ENCODE assay signal across 18 cellular contexts in genomic region chr11:121081320-121081719, GRCh38. TPM values are rescaled to one million over a fixed set of nuclear protein-coding genes. Genes with fewer than 3 reads are reported as not detected.
DNase-seq lines count a peak whose midpoint lies in the region; ATAC-seq, FAIRE-seq and TF ChIP-seq lines count a peak whose summit lies in the region.
"Had no signal": no experiment of that assay in that cellular context is flagged by ENCODE, and none has a peak within 500 bp of the region (broad histone marks: within the 10 kb centered on the region; RNA-seq: fewer than 3 reads in every experiment).

No MANE protein-coding gene starts in this region.

- H2BK20ac ChIP-seq in IMR-90 (ENCODE audit: low read depth, low read length): no peak overlapping the region
- H2BK20ac ChIP-seq in H1 (ENCODE audit: low read length): no peak overlapping the region

- intact Hi-C loops in IMR-90 (cut with micrococcal nuclease): no loop called here

- H3K56ac ChIP-seq in IMR-90 (ENCODE audit: extremely low read depth, insufficient read depth, low read length) (no peak overlapping the region), H1 (replicated peaks; ENCODE audit: insufficient read length, low read depth, low read length) (no peak overlapping the region)

- in situ Hi-C loops in IMR-90 (cut with MboI; ENCODE audit: low sequenced_read_pairs): no loop called here

- H3K4ac ChIP-seq in IMR-90 (ENCODE audit: low read depth, low read length): no peak overlapping the region
- no peak overlapping the region for H3K4ac ChIP-seq in H1 (replicated peaks; ENCODE audit: insufficient read length, low read depth, low read length)

- H4K91ac ChIP-seq in IMR-90 (ENCODE audit: insufficient read depth, low read depth, low read length): no peak overlapping the region
- no peak overlapping the region for H4K91ac ChIP-seq in H1 (replicated peaks; ENCODE audit: insufficient read length, low read length)

- H2AK5ac ChIP-seq in IMR-90 (ENCODE audit: low read depth, low read length) (no peak overlapping the region), H1 (ENCODE audit: low read depth, low read length) (no peak overlapping the region)

- CTCF ChIA-PET in A549 (lab: Yijun Ruan, JAX) (no interaction called here), IMR-90 (lab: Yijun Ruan, JAX) (no interaction called here), H1 (lab: Charles Lee; ENCODE audit: partially characterized antibody) (interaction anchor here (1.6 to 2.2 kb wide), 3 partner anchors 17 to 24 kb away, joined by 4 to 8 read pairs (median 5); no protein-coding TSS in a partner anchor)

- H2AFZ ChIP-seq in IMR-90 (replicated peaks; ENCODE audit: low read length, poor library complexity) (no peak overlapping the region), H1 (ENCODE audit: low read length) (no peak overlapping the region)

- no peak overlapping the region for H2AK9ac ChIP-seq in IMR-90 (replicated peaks; ENCODE audit: low read depth, low read length, poor library complexity)

- no peaks in the 10 kb centered on the region; the same call in 1 of the 2 replicates for H3K23me2 ChIP-seq in H1 (ENCODE audit: low read depth, low read length)

- H3K9ac ChIP-seq in IMR-90 (ENCODE audit: low read depth, low read length) (no peak overlapping the region), H1 (replicated peaks in 1 of 4; ENCODE audit: extremely low read depth in 1 of 4, low read depth in 3 of 4, low read length in 3 of 4) (no peak overlapping the region)
- H3K9ac ChIP-seq: BLaER1 treated with 17β-estradiol and CSF1 and Interleukin-3, amounts not matched to agents 10 nM and 100 nM had no signal

- no peak overlapping the region for H3K18ac ChIP-seq in IMR-90 (ENCODE audit: low read depth, low read length)
- H3K18ac ChIP-seq in H1 (ENCODE audit: extremely low read depth, low read length): no peak overlapping the region

- dilution Hi-C loops in IMR-90 (cut with HindIII; ENCODE audit: low sequenced_read_pairs, unreplicated experiment): no loop called here

- H3K4me2 ChIP-seq in A549: no peak overlapping the region
- no peak overlapping the region for H3K4me2 ChIP-seq in IMR-90 (ENCODE audit: low read depth, low read length)
- no peak overlapping the region for H3K4me2 ChIP-seq in H1 (ENCODE audit: insufficient read depth in 1 of 2, low read depth in 2 of 2, low read length in 2 of 2)
- H3K4me2 ChIP-seq: BLaER1 treated with 17β-estradiol and CSF1 and Interleukin-3, amounts not matched to agents 10 nM and 100 nM had no signal

- H2BK15ac ChIP-seq in IMR-90 (ENCODE audit: low read depth, low read length) (no peak overlapping the region), H1 (ENCODE audit: low read length) (no peak overlapping the region)

- H4K20me1 ChIP-seq in IMR-90 (ENCODE audit: insufficient read depth, low read length): peaks cover 5% of the 10 kb centered on the region; the same call in 1 of the 2 replicates
- H4K20me1 ChIP-seq in H1 (replicated peaks in 1 of 2; ENCODE audit: control insufficient read depth in 1 of 2, insufficient read depth in 2 of 2, low read length in 2 of 2): peaks cover 0 to 2% of the 10 kb centered on the region in 2 experiments

- H3K4me3 ChIP-seq in A549 (no peak overlapping the region), IMR-90 (ENCODE audit: insufficient read depth, low read depth, low read length) (no peak overlapping the region), H1 (ENCODE audit: extremely low read depth in 1 of 4, insufficient read depth in 2 of 4, low read depth in 3 of 4, low read length in 4 of 4) (no peak overlapping the region)
- H3K4me3 ChIP-seq: BLaER1 treated with 17β-estradiol and CSF1 and Interleukin-3, amounts not matched to agents 10 nM and 100 nM had no signal

- TF ChIP-seq POLR2A in A549 (IDR thresholded peaks at IDR 0.05; ENCODE audit: low read length) (no peak), IMR-90 (IDR thresholded peaks at IDR 0.05; ENCODE audit: low read depth, low read length) (no peak), H1 (IDR thresholded peaks at IDR 0.05; ENCODE audit: control extremely low read depth in 1 of 2, low read depth in 2 of 2, low read length in 2 of 2) (no peak)

- TF ChIP-seq CTCF in A549 (IDR thresholded peaks at IDR 0.05) (no peak), IMR-90 (conservative IDR thresholded peaks at IDR 0.05; ENCODE audit: low read depth, low read length) (no peak), H1 (IDR thresholded peaks at IDR 0.05; ENCODE audit: control extremely low read depth in 1 of 3, insufficient read depth in 1 of 3, low read depth in 1 of 3, low read length in 3 of 3) (no peak)

- no peak for TF ChIP-seq EP300 in A549 (IDR thresholded peaks at IDR 0.05)
- no peak for TF ChIP-seq EP300 in H1 (IDR thresholded peaks at IDR 0.05; ENCODE audit: borderline replicate concordance in 1 of 2, low read depth in 2 of 2, low read length in 2 of 2)

- H3K36me3 ChIP-seq in IMR-90 (ENCODE audit: control insufficient read depth, insufficient read depth, low read length) (peaks cover 6% of the 10 kb centered on the region; the same call in 1 of the 2 replicates), H1 (ENCODE audit: control insufficient read depth in 2 of 4, insufficient read depth in 4 of 4, low read length in 3 of 4) (no peaks in the 10 kb centered on the region)

- H3K9me1 ChIP-seq in IMR-90 (ENCODE audit: insufficient read depth, low read length): peaks cover 4% of the 10 kb centered on the region; the same call in 1 of the 2 replicates

- H4K5ac ChIP-seq in IMR-90 (ENCODE audit: low read depth, low read length) (no peak overlapping the region), H1 (ENCODE audit: insufficient read length, low read depth, low read length) (no peak overlapping the region)

- no peak overlapping the region for H3K27ac ChIP-seq in A549
- no peak overlapping the region for H3K27ac ChIP-seq in IMR-90 (ENCODE audit: insufficient read depth, low read length)
- no peak overlapping the region for H3K27ac ChIP-seq in H1 (ENCODE audit: low read depth, low read length)
- H3K27ac ChIP-seq: BLaER1 treated with 17β-estradiol and CSF1 and Interleukin-3, amounts not matched to agents 10 nM and 100 nM; C4-2B had no signal

- H3K79me2 ChIP-seq in H1 (ENCODE audit: control insufficient read depth in 1 of 2, insufficient read depth in 2 of 2, low read length in 2 of 2): no peaks in the 10 kb centered on the region

- H2BK12ac ChIP-seq in H1 (ENCODE audit: low read depth, low read length): no peak overlapping the region

- 93% methylated on average over 3 of the region's 3 CpGs for WGBS in A549 (ENCODE audit: missing lambda C conversion rate)
- no CpG with 5 or more reads among the region's 3 CpGs for WGBS in IMR-90 (ENCODE audit: extremely low coverage in 2 of 2, insufficient read length in 1 of 2), 2 experiments
- WGBS in H1 (ENCODE audit: extremely low coverage in 1 of 2, insufficient coverage in 1 of 2, insufficient read length in 1 of 2, insufficient replicate concordance in 2 of 2, low coverage in 1 of 2, low lambda C conversion rate in 2 of 2, missing lambda C conversion rate in 1 of 2), 2 experiments: 94% methylated on average over 3 of the region's 3 CpGs; no CpG with 5 or more reads in 1 of the 2 experiments

- BruUV-seq in IMR-90 (replicated peaks; lab: Mats Ljungman, UMichigan): no TSS peak

- POLR2A ChIA-PET in A549 (lab: Yijun Ruan, JAX): no interaction called here
- POLR2A ChIA-PET in IMR-90 (lab: Charles Lee; ENCODE audit: unreplicated experiment): no interaction called here
- POLR2A ChIA-PET in H1 (lab: Charles Lee; ENCODE audit: partially characterized antibody): no interaction called here

- H3K79me1 ChIP-seq in IMR-90 (ENCODE audit: low read depth in 1 of 2, low read length in 2 of 2): no peaks in the 10 kb centered on the region
- H3K79me1 ChIP-seq in H1 (ENCODE audit: low read depth, low read length): no peaks in the 10 kb centered on the region

- no peaks in the 10 kb centered on the region for H3K4me1 ChIP-seq in A549
- no peaks in the 10 kb centered on the region for H3K4me1 ChIP-seq in IMR-90 (ENCODE audit: control insufficient read depth, insufficient read depth, low read length)
- H3K4me1 ChIP-seq in H1 (replicated peaks in 1 of 4; ENCODE audit: control insufficient read depth in 3 of 4, insufficient read depth in 4 of 4, low read length in 3 of 4): no peaks in the 10 kb centered on the region
- H3K4me1 ChIP-seq: BLaER1 treated with 17β-estradiol and CSF1 and Interleukin-3, amounts not matched to agents 10 nM and 100 nM; Caco-2 had no signal

- FAIRE-seq in A549 (lab: Jason Lieb, UNC): no peak
- no peak for FAIRE-seq in H1 (lab: Jason Lieb, UNC)
- FAIRE-seq: A204.1, D721Med, G401.6 had no signal

- ATAC-seq in A549 (no peak), IMR-90 (ENCODE audit: low read depth) (no peak)
- ATAC-seq: CD8-positive, alpha-beta T cell had no signal

- H2BK5ac ChIP-seq in IMR-90 (ENCODE audit: low read depth, low read length, poor library complexity, severe bottlenecking) (no peak overlapping the region), H1 (ENCODE audit: low read depth, low read length) (no peak overlapping the region)

- H3K14ac ChIP-seq in IMR-90 (replicated peaks; ENCODE audit: low read depth, low read length) (no peak overlapping the region), H1 (ENCODE audit: insufficient read length) (no peak overlapping the region)

- H3K27me3 ChIP-seq in IMR-90 (ENCODE audit: control insufficient read depth, insufficient read depth, low read length) (no peaks in the 10 kb centered on the region), H1 (replicated peaks in 1 of 4; ENCODE audit: control insufficient read depth in 3 of 4, extremely low read depth in 1 of 4, insufficient read depth in 3 of 4, low read length in 3 of 4) (no peaks in the 10 kb centered on the region; a peak in 1 of 7 replicates)
- H3K27me3 ChIP-seq: BLaER1 treated with 17β-estradiol and CSF1 and Interleukin-3, amounts not matched to agents 10 nM and 100 nM had no signal

- H4K8ac ChIP-seq in IMR-90 (ENCODE audit: low read depth in 2 of 2, low read length in 2 of 2): no peak overlapping the region
- no peak overlapping the region for H4K8ac ChIP-seq in H1 (ENCODE audit: extremely low read depth, insufficient read depth, low read length)

- H2BK120ac ChIP-seq in IMR-90 (ENCODE audit: low read depth, low read length) (no peak overlapping the region), H1 (replicated peaks; ENCODE audit: low read depth, low read length) (no peak overlapping the region)

- H3K23ac ChIP-seq in IMR-90 (ENCODE audit: low read depth, low read length) (no peak overlapping the region), H1 (ENCODE audit: insufficient read length) (no peak overlapping the region)

- no peak for DNase-seq in A549 (ENCODE audit: low read depth in 1 of 2, low spot score in 1 of 2)
- DNase-seq in IMR-90: no peak
- DNase-seq in H1 (ENCODE audit: low read depth in 1 of 2, low spot score in 2 of 2): no peak
- no peak for DNase-seq in NCI-H2196 treated with DMSO at 0.1 percent for 48 hours (lab: John Stamatoyannopoulos, UW; ENCODE audit: unreplicated experiment)
- DNase-seq in mesenteric fat pad (ENCODE audit: low spot score): no peak
- DNase-seq: 8988T; AML-193; Caco-2; Calu3; CD4-positive, alpha-beta T cell; CD8-positive, alpha-beta T cell; DMS79 treated with DMSO at 0.1 percent for 48 hours; GF-D8 had no signal

- TF ChIP-seq RAD21 in A549 (conservative IDR thresholded peaks at IDR 0.05 in 1 of 2, IDR thresholded peaks at IDR 0.05 in 1 of 2) (no peak), IMR-90 (IDR thresholded peaks at IDR 0.05; ENCODE audit: low read length) (no peak), H1 (IDR thresholded peaks at IDR 0.05 in 1 of 2, conservative IDR thresholded peaks at IDR 0.05 in 1 of 2; ENCODE audit: low read depth in 2 of 2, low read length in 2 of 2) (no peak)

- H3K9me3 ChIP-seq in A549 (no peaks in the 10 kb centered on the region), IMR-90 (ENCODE audit: control insufficient read depth, insufficient read depth, low read length) (no peaks in the 10 kb centered on the region), H1 (ENCODE audit: insufficient read depth in 2 of 2, low read depth in 1 of 2, low read length in 1 of 2) (no peaks in the 10 kb centered on the region)
- H3K9me3 ChIP-seq: BLaER1 treated with 17β-estradiol and CSF1 and Interleukin-3, amounts not matched to agents 10 nM and 100 nM; Caco-2 had no signal

RNA-seq across cellular contexts. Expression of gene TECTA, which starts 19.7 kb away (rescaled TPM):
- polyA plus RNA-seq in A549 (2011; rRNA removed) (0.12 and 0.14 TPM in 2 replicates), A549 (2017; fragmentation: RNase III; extraction: RNeasy Plus Mini Kit Qiagen cat#74134 plus additional on column Dnase treatment) (0.05 to 0.12 TPM (median 0.05 TPM) in 3 replicates), IMR-90 (2012; rRNA removed) (0.16 and 0.17 TPM in 2 replicates), H1 (2011; rRNA removed) (0.59 and 0.63 TPM in 2 replicates)
- polyA plus RNA-seq in A549 (2012; cell fraction: cytosol; rRNA removed): 0.06 and 0.08 TPM in 2 replicates
- 0.28 and 0.50 TPM in 2 replicates for polyA plus RNA-seq in A549 (2012; cell fraction: nucleus; rRNA removed)
- 0.12 and 0.39 TPM in 2 replicates for polyA minus RNA-seq in A549 (2011; rRNA and poly(A)+ RNA removed)
- total RNA-seq in IMR-90 (2012; rRNA removed) (0.18 and 0.28 TPM in 2 replicates), mesenteric fat pad (0.84 TPM)
- polyA plus RNA-seq in IMR-90 (2012; cell fraction: cytosol; rRNA removed): 0.12 and 0.13 TPM in 2 replicates
- 1.0 and 1.2 TPM in 2 replicates for polyA plus RNA-seq in IMR-90 (2012; cell fraction: nucleus; rRNA removed; ENCODE audit: low replicate concordance)
- total RNA-seq in H1 (2021; fragmentation: NEBNext Ultra II Directional; extraction: Animal tissue kit (Norgen Biotek cat#: 25700)): 0.77 and 1.0 TPM in 2 replicates
- polyA plus RNA-seq in H1 (2011; cell fraction: cytosol; rRNA removed): 0.98 TPM
- polyA plus RNA-seq in H1 (2011; cell fraction: nucleus; rRNA removed): 3.1 TPM
- polyA plus RNA-seq in H1 (2012, experiment 1 of 2): 0.61 to 1.1 TPM (median 0.75 TPM) in 4 replicates
- polyA plus RNA-seq in H1 (2012, experiment 2 of 2): 0.38 TPM
- polyA plus RNA-seq in H1 (2013, experiment 1 of 2): 0.26 TPM
- polyA plus RNA-seq in H1 (2013, experiment 2 of 2): 0.35 TPM
- polyA minus RNA-seq in H1 (2011; rRNA and poly(A)+ RNA removed): 1.4 and 3.1 TPM in 2 replicates
- 0.66 TPM for polyA minus RNA-seq in H1 (2011; cell fraction: cytosol; rRNA and poly(A)+ RNA removed)
- polyA minus RNA-seq in H1 (2011; cell fraction: nucleus; rRNA and poly(A)+ RNA removed): 1.6 TPM
- total RNA-seq: Calu3 had no signal

RNA-seq across cellular contexts. Expression of gene TBCEL, which starts 57.4 kb away (rescaled TPM):
- polyA plus RNA-seq in A549 (2011; rRNA removed) (10.9 and 11.9 TPM in 2 replicates), A549 (2017; fragmentation: RNase III; extraction: RNeasy Plus Mini Kit Qiagen cat#74134 plus additional on column Dnase treatment) (5.9 to 6.6 TPM (median 6.1 TPM) in 3 replicates), IMR-90 (2012; rRNA removed) (4.0 and 7.1 TPM in 2 replicates), H1 (2011; rRNA removed) (2.3 and 3.9 TPM in 2 replicates)
- polyA plus RNA-seq in A549 (2012; cell fraction: cytosol; rRNA removed): 1.8 and 2.4 TPM in 2 replicates
- 1.8 and 4.1 TPM in 2 replicates for polyA plus RNA-seq in A549 (2012; cell fraction: nucleus; rRNA removed)
- polyA minus RNA-seq in A549 (2011; rRNA and poly(A)+ RNA removed): 8.0 and 12.4 TPM in 2 replicates
- total RNA-seq in IMR-90 (2012; rRNA removed) (21.0 and 22.2 TPM in 2 replicates), mesenteric fat pad (23.6 TPM)
- polyA plus RNA-seq in IMR-90 (2012; cell fraction: cytosol; rRNA removed): 0.82 and 1.1 TPM in 2 replicates
- polyA plus RNA-seq in IMR-90 (2012; cell fraction: nucleus; rRNA removed; ENCODE audit: low replicate concordance): 0.98 and 16.5 TPM in 2 replicates
- 14.3 and 16.0 TPM in 2 replicates for total RNA-seq in H1 (2021; fragmentation: NEBNext Ultra II Directional; extraction: Animal tissue kit (Norgen Biotek cat#: 25700))
- polyA plus RNA-seq in H1 (2011; cell fraction: cytosol; rRNA removed): 5.0 TPM
- 3.6 TPM for polyA plus RNA-seq in H1 (2011; cell fraction: nucleus; rRNA removed)
- 4.1 to 6.7 TPM (median 4.7 TPM) in 4 replicates for polyA plus RNA-seq in H1 (2012, experiment 1 of 2)
- polyA plus RNA-seq in H1 (2012, experiment 2 of 2): 0.54 TPM
- 5.8 TPM for polyA plus RNA-seq in H1 (2013, experiment 1 of 2)
- polyA plus RNA-seq in H1 (2013, experiment 2 of 2): 5.7 TPM
- polyA minus RNA-seq in H1 (2011; rRNA and poly(A)+ RNA removed): 24.5 and 25.3 TPM in 2 replicates
- polyA minus RNA-seq in H1 (2011; cell fraction: cytosol; rRNA and poly(A)+ RNA removed): 5.9 TPM
- 38.9 TPM for polyA minus RNA-seq in H1 (2011; cell fraction: nucleus; rRNA and poly(A)+ RNA removed)

Comparison
In these comparisons a context has a peak if more than half of its experiments do, and no peak if none do; other contexts are left out.
1. Of the 18 proteins assayed by ChIP-seq in both H1 and A549: peak only in H1: none; only in A549: none; in both: MAFK; in neither: 17.